In the genomic region with DNA sequence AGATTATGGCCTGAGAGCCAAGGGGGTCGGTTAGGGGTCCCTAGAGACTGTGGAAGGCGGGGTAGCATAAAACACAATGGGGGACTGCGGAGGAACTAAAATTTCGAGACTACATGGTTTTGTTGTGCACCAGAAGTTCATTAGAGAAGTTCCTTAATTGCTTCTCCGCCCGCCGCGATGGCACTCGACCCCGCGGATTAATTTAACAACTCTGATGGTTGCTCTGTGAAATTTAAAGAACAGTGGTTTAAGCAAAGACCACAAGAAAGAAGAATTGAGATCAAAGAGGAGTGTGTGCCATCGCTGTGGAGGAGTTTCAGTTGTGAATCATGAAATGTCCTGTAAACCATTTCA, we compare ENCODE assay signal across 8 cellular contexts. TPM values are rescaled to one million over a fixed set of nuclear protein-coding genes. Genes with fewer than 3 reads are reported as not detected.
A peak's percentile ranks its signal among the peaks of the same experiment; 100 is the strongest.
DNase-seq lines count a peak whose midpoint lies in the region; ATAC-seq and TF ChIP-seq lines count a peak whose summit lies in the region.

No MANE protein-coding gene starts in this region.

- intact Hi-C loops in activated T-helper 1 cell treated with anti-CD3 and anti-CD28 coated beads, Interleukin-12 subunit alpha, Interleukin-12 subunit beta, Interleukin-2, Interleukin-4 antibody, amounts not matched to agents 30 ng/mL and 10 ng/mL and 1 ng/mL, durations not matched to agents 14 hours and 24 hours and 36 hours (cut with micrococcal nuclease), result loop anchor here (1.0 to 10.0 kb wide), 3 partner anchors 96 to 594 kb away; no protein-coding TSS in a partner anchor
- intact Hi-C loops in natural killer cell (cut with micrococcal nuclease), result loop anchor here (2.0 to 5.0 kb wide), 3 partner anchors 92 to 357 kb away; partner anchors contain the start of genes PPP4R3A and RPS6KA5

- no peaks in the 10 kb centered on the region for H3K27me3 ChIP-seq in BLaER1 treated with 17β-estradiol and CSF1 and Interleukin-3, amounts not matched to agents 10 nM and 100 nM

- H3K9ac ChIP-seq in BLaER1 treated with 17β-estradiol and CSF1 and Interleukin-3, amounts not matched to agents 10 nM and 100 nM, result peak overlapping the region; percentile 17 to 94 (median 88); a peak in 19 of 22 replicates

- peaks cover 0 to 19% (median 6%) of the 10 kb centered on the region in 11 experiments; a peak in 7 of 22 replicates for H4K20me1 ChIP-seq in BLaER1 treated with 17β-estradiol and CSF1 and Interleukin-3, amounts not matched to agents 10 nM and 100 nM

- H3K4me3 ChIP-seq in BLaER1 treated with 17β-estradiol and CSF1 and Interleukin-3, amounts not matched to agents 10 nM and 100 nM, result peak overlapping the region in 8 of 10 experiments; percentile 14 to 97 (median 94); a peak in 11 of 20 replicates

- no peaks in the 10 kb centered on the region for H3K9me3 ChIP-seq in BLaER1 treated with 17β-estradiol and CSF1 and Interleukin-3, amounts not matched to agents 10 nM and 100 nM (replicated peaks in 1 of 11)

- H3K27me3 Mint-ChIP-seq in IgD-negative memory B cell (no peaks in the 10 kb centered on the region), natural killer cell (ENCODE audit: low read depth in 2 of 2) (no peaks in the 10 kb centered on the region)
- peaks cover 3% of the 10 kb centered on the region for H3K27me3 Mint-ChIP-seq in activated T-helper 1 cell treated with anti-CD3 and anti-CD28 coated beads, Interleukin-12 subunit alpha, Interleukin-12 subunit beta, Interleukin-2, Interleukin-4 antibody, amounts not matched to agents 30 ng/mL and 10 ng/mL and 1 ng/mL, durations not matched to agents 14 hours and 24 hours and 36 hours (ENCODE audit: insufficient read depth)

- peaks cover 33 to 59% (median 49%) of the 10 kb centered on the region in 10 experiments for H3K4me1 ChIP-seq in BLaER1 treated with 17β-estradiol and CSF1 and Interleukin-3, amounts not matched to agents 10 nM and 100 nM

- peak overlapping the region; percentile 90 to 100 (median 94) for H3K4me2 ChIP-seq in BLaER1 treated with 17β-estradiol and CSF1 and Interleukin-3, amounts not matched to agents 10 nM and 100 nM

- peak overlapping the region in 9 of 11 experiments; percentile 78 to 93 (median 90); a peak in 15 of 22 replicates for H3K27ac ChIP-seq in BLaER1 treated with 17β-estradiol and CSF1 and Interleukin-3, amounts not matched to agents 10 nM and 100 nM

- H3K36me3 Mint-ChIP-seq in IgD-negative memory B cell, result peaks cover 2% of the 10 kb centered on the region
- peaks cover 17% of the 10 kb centered on the region for H3K36me3 Mint-ChIP-seq in activated T-helper 1 cell treated with anti-CD3 and anti-CD28 coated beads, Interleukin-12 subunit alpha, Interleukin-12 subunit beta, Interleukin-2, Interleukin-4 antibody, amounts not matched to agents 30 ng/mL and 10 ng/mL and 1 ng/mL, durations not matched to agents 14 hours and 24 hours and 36 hours (ENCODE audit: low read depth)
- H3K36me3 Mint-ChIP-seq in natural killer cell, result no peaks in the 10 kb centered on the region

- H3K36me3 ChIP-seq in BLaER1 treated with 17β-estradiol and CSF1 and Interleukin-3, amounts not matched to agents 10 nM and 100 nM, result peaks cover 0 to 9% (median 4%) of the 10 kb centered on the region in 11 experiments; a peak in 8 of 22 replicates

- no peak for ATAC-seq in natural killer cell

- DNase-seq in activated T-helper 1 cell treated with anti-CD3 and anti-CD28 coated beads, Interleukin-12 subunit alpha, Interleukin-12 subunit beta, Interleukin-2, Interleukin-4 antibody, amounts not matched to agents 30 ng/mL and 10 ng/mL and 1 ng/mL, durations not matched to agents 14 hours and 24 hours and 36 hours (ENCODE audit: low spot score), result no peak
- DNase-seq in natural killer cell (no peak), hippocampal formation (lab: John Stamatoyannopoulos, UW) (no peak), Kasumi-1 (lab: John Stamatoyannopoulos, UW) (no peak), C1 segment of cervical spinal cord (lab: John Stamatoyannopoulos, UW) (no peak), NCI-H69 (lab: John Stamatoyannopoulos, UW) (no peak)

- H3K9me3 Mint-ChIP-seq in IgD-negative memory B cell (peaks cover 0 to 1% (median 0%) of the 10 kb centered on the region in 3 donors), natural killer cell (no peaks in the 10 kb centered on the region)
- no peaks in the 10 kb centered on the region for H3K9me3 Mint-ChIP-seq in activated T-helper 1 cell treated with anti-CD3 and anti-CD28 coated beads, Interleukin-12 subunit alpha, Interleukin-12 subunit beta, Interleukin-2, Interleukin-4 antibody, amounts not matched to agents 30 ng/mL and 10 ng/mL and 1 ng/mL, durations not matched to agents 14 hours and 24 hours and 36 hours

- peak; percentile 63 for TF ChIP-seq CTCF in natural killer cell (IDR thresholded peaks at IDR 0.05)

- H3K27ac Mint-ChIP-seq in IgD-negative memory B cell, result peak overlapping the region; percentile 90 to 96 (median 92)
- peak overlapping the region; percentile 77 for H3K27ac Mint-ChIP-seq in activated T-helper 1 cell treated with anti-CD3 and anti-CD28 coated beads, Interleukin-12 subunit alpha, Interleukin-12 subunit beta, Interleukin-2, Interleukin-4 antibody, amounts not matched to agents 30 ng/mL and 10 ng/mL and 1 ng/mL, durations not matched to agents 14 hours and 24 hours and 36 hours
- H3K27ac Mint-ChIP-seq in natural killer cell, result peak overlapping the region; percentile 80 to 99

- H3K4me3 Mint-ChIP-seq in IgD-negative memory B cell (peak overlapping the region; percentile 78 to 95 (median 86)), natural killer cell (peak overlapping the region; percentile 55)
- H3K4me3 Mint-ChIP-seq in activated T-helper 1 cell treated with anti-CD3 and anti-CD28 coated beads, Interleukin-12 subunit alpha, Interleukin-12 subunit beta, Interleukin-2, Interleukin-4 antibody, amounts not matched to agents 30 ng/mL and 10 ng/mL and 1 ng/mL, durations not matched to agents 14 hours and 24 hours and 36 hours, result peak overlapping the region; percentile 77

- peaks cover 14 to 22% (median 22%) of the 10 kb centered on the region in 3 donors for H3K4me1 Mint-ChIP-seq in IgD-negative memory B cell
- H3K4me1 Mint-ChIP-seq in activated T-helper 1 cell treated with anti-CD3 and anti-CD28 coated beads, Interleukin-12 subunit alpha, Interleukin-12 subunit beta, Interleukin-2, Interleukin-4 antibody, amounts not matched to agents 30 ng/mL and 10 ng/mL and 1 ng/mL, durations not matched to agents 14 hours and 24 hours and 36 hours (ENCODE audit: low read depth), result peaks cover 36% of the 10 kb centered on the region
- H3K4me1 Mint-ChIP-seq in natural killer cell, result peaks cover 33 to 40% of the 10 kb centered on the region in 2 donors

RNA-seq across cellular contexts. Expression of gene CCDC88C, which starts 1.4 kb away (rescaled TPM):
- 30.5 TPM for polyA plus RNA-seq in IgD-negative memory B cell
- 85.9 and 91.7 TPM in 2 replicates for total RNA-seq in activated T-helper 1 cell treated with anti-CD3 and anti-CD28 coated beads, Interleukin-12 subunit alpha, Interleukin-12 subunit beta, Interleukin-2, Interleukin-4 antibody, amounts not matched to agents 30 ng/mL and 10 ng/mL and 1 ng/mL, durations not matched to agents 14 hours and 24 hours and 36 hours
- total RNA-seq in natural killer cell, result 100 to 1,000 TPM; 432 to 516 (median 438) TPM
